ENCODE assay signal across 13 cellular contexts in the genomic region with DNA sequence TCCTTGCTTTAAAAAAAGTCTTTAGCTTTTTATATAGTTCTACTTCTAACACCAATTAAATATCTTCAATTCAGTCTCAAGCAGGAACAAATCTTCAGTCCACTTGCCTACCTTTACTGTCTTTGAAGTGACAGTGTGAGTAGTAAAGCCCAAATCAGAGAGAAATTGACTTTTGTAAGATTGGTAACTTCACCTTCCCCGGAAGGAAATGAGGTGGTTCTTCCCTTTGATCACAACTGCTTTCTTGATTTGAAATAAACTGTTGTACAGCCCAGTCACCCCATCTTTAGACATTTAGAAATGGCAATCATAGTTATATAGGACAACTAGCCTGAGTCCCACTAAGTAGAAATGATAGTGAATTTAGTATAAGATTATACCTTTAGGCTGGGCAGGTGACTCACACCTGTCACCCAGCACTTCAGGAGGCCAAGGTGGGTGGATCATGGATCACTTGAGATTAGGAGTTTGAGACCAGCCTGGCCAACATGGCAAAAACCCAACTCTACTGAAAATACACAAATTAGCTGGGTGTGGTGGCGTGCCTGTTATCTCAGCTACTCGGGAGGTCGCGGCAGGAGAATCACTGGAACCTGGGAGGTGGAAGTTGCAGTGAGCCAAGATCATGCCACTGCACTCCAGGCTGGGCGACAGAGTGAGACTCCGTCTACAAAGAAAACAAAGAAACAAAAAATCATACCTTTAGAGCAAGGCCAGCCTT. TPM values are rescaled to one million over a fixed set of nuclear protein-coding genes. Genes with fewer than 3 reads are reported as not detected.
DNase-seq lines count a peak whose midpoint lies in the region; ATAC-seq and TF ChIP-seq lines count a peak whose summit lies in the region.
"Had no signal": no experiment of that assay in that cellular context is flagged by ENCODE, and none has a peak within 500 bp of the region (broad histone marks: within the 10 kb centered on the region; RNA-seq: fewer than 3 reads in every experiment).

No MANE protein-coding gene starts in this region.

- H3K36me3 Mint-ChIP-seq in activated naive CD4-positive, alpha-beta T cell treated with anti-CD3 and anti-CD28 coated beads, Interleukin-2, amount 50 U/mL, for 24 hours: no peaks in the 10 kb centered on the region
- H3K36me3 Mint-ChIP-seq in endothelial cell (ENCODE audit: low read depth, unreplicated experiment): no peaks in the 10 kb centered on the region

- no peak overlapping the region for H3K4me2 ChIP-seq in SK-N-SH

- H3K27me3 Mint-ChIP-seq in activated naive CD4-positive, alpha-beta T cell treated with anti-CD3 and anti-CD28 coated beads, Interleukin-2, amount 50 U/mL, for 24 hours: no peaks in the 10 kb centered on the region
- H3K27me3 Mint-ChIP-seq in endothelial cell (ENCODE audit: unreplicated experiment): no peaks in the 10 kb centered on the region

- POLR2A ChIA-PET in SK-N-SH (lab: Yijun Ruan, JAX): no interaction called here

- peaks cover 60% of the 10 kb centered on the region for H3K4me1 Mint-ChIP-seq in activated naive CD4-positive, alpha-beta T cell treated with anti-CD3 and anti-CD28 coated beads, Interleukin-2, amount 50 U/mL, for 24 hours
- peaks cover 14% of the 10 kb centered on the region for H3K4me1 Mint-ChIP-seq in endothelial cell (ENCODE audit: unreplicated experiment)

- H3K36me3 ChIP-seq in mucosa of rectum (ENCODE audit: control insufficient read depth in 2 of 2, insufficient read depth in 2 of 2, low read length in 2 of 2): no peaks in the 10 kb centered on the region
- no peaks in the 10 kb centered on the region for H3K36me3 ChIP-seq in vagina
- peaks cover 0 to 5% of the 10 kb centered on the region in 2 experiments for H3K36me3 ChIP-seq in SK-N-SH (replicated peaks in 1 of 2; ENCODE audit: control insufficient read depth in 1 of 2, insufficient read depth in 2 of 2, low read length in 1 of 2)
- H3K36me3 ChIP-seq: ascending aorta had no signal

- H3K27me3 ChIP-seq in right cardiac atrium (ENCODE audit: control insufficient read depth, insufficient read depth): no peaks in the 10 kb centered on the region
- no peaks in the 10 kb centered on the region for H3K27me3 ChIP-seq in mucosa of rectum (ENCODE audit: control insufficient read depth in 2 of 2, insufficient read depth in 2 of 2, low read length in 2 of 2)
- H3K27me3 ChIP-seq in vagina: no peaks in the 10 kb centered on the region
- no peaks in the 10 kb centered on the region for H3K27me3 ChIP-seq in SK-N-SH (ENCODE audit: insufficient read depth)
- H3K27me3 ChIP-seq: ascending aorta had no signal

- peaks cover 3% of the 10 kb centered on the region for H3K4me1 ChIP-seq in right cardiac atrium (ENCODE audit: control insufficient read depth, insufficient read depth, low read length)
- peaks cover 21 to 27% of the 10 kb centered on the region in 2 donors for H3K4me1 ChIP-seq in mucosa of rectum (ENCODE audit: control insufficient read depth in 2 of 2, insufficient read depth in 2 of 2, low read length in 2 of 2)
- H3K4me1 ChIP-seq in vagina: peaks cover 58% of the 10 kb centered on the region
- H3K4me1 ChIP-seq in SK-N-SH (ENCODE audit: control insufficient read depth in 1 of 2, insufficient read depth in 2 of 2, low read depth in 1 of 2, low read length in 1 of 2): peaks cover 5 to 26% of the 10 kb centered on the region in 2 experiments; a peak in 3 of 4 replicates

- H3K4me3 ChIP-seq in right cardiac atrium (ENCODE audit: low read length) (no peak overlapping the region), mucosa of rectum (ENCODE audit: low read length in 2 of 2) (peak overlapping the region in 1 of 2 donors; percentile 45), vagina (no peak overlapping the region), SK-N-SH (ENCODE audit: low read depth in 2 of 2, low read length in 1 of 2) (no peak overlapping the region)
- H3K4me3 ChIP-seq: ascending aorta had no signal

- no peaks in the 10 kb centered on the region for H3K9me3 Mint-ChIP-seq in activated naive CD4-positive, alpha-beta T cell treated with anti-CD3 and anti-CD28 coated beads, Interleukin-2, amount 50 U/mL, for 24 hours
- H3K9me3 Mint-ChIP-seq in endothelial cell (ENCODE audit: unreplicated experiment): no peaks in the 10 kb centered on the region

- ATAC-seq in right cardiac atrium: no peak
- no peak for ATAC-seq in Right ventricle myocardium superior (ENCODE audit: poor library complexity)

- H4K20me1 ChIP-seq in SK-N-SH (ENCODE audit: insufficient read depth): no peaks in the 10 kb centered on the region

- TF ChIP-seq EP300 in SK-N-SH (IDR thresholded peaks at IDR 0.05; ENCODE audit: borderline replicate concordance in 1 of 2, low read depth in 1 of 2, low read length in 1 of 2): no peak

- peaks cover 5% of the 10 kb centered on the region for H3F3A ChIP-seq in SK-N-SH (replicated peaks; ENCODE audit: insufficient read depth)

- TF ChIP-seq POLR2A in vagina (IDR thresholded peaks at IDR 0.05): no peak

- no peak overlapping the region for H2AFZ ChIP-seq in SK-N-SH (ENCODE audit: low read depth)

- H3K79me2 ChIP-seq in SK-N-SH (ENCODE audit: insufficient read depth): peaks cover 84% of the 10 kb centered on the region

- no peaks in the 10 kb centered on the region for H3K9me2 ChIP-seq in SK-N-SH

- peak overlapping the region; percentile 82 for H3K27ac Mint-ChIP-seq in activated naive CD4-positive, alpha-beta T cell treated with anti-CD3 and anti-CD28 coated beads, Interleukin-2, amount 50 U/mL, for 24 hours
- no peak overlapping the region for H3K27ac Mint-ChIP-seq in endothelial cell (ENCODE audit: unreplicated experiment)

- no peak for TF ChIP-seq RAD21 in SK-N-SH (IDR thresholded peaks at IDR 0.05; ENCODE audit: low read length)

- intact Hi-C loops in right cardiac atrium (cut with DNase I) (no loop called here), Right ventricle myocardium superior (cut with DNase I) (no loop called here), vagina (cut with DNase I) (no loop called here)

- CTCF ChIA-PET in SK-N-SH (lab: Yijun Ruan, JAX): interaction anchor here (0.6 to 13.7 kb wide), 5 partner anchors 8 to 929 kb away, joined by 3 to 314 read pairs (median 3); no protein-coding TSS in a partner anchor

- peak overlapping the region in 1 of 2 donors; percentile 36 for H3K9ac ChIP-seq in mucosa of rectum (ENCODE audit: low read depth in 1 of 2, low read length in 2 of 2)
- H3K9ac ChIP-seq in SK-N-SH: no peak overlapping the region

- H3K9me3 ChIP-seq in right cardiac atrium (ENCODE audit: control insufficient read depth, low read length) (no peaks in the 10 kb centered on the region), mucosa of rectum (ENCODE audit: control insufficient read depth in 2 of 2, low read length in 2 of 2) (no peaks in the 10 kb centered on the region), vagina (no peaks in the 10 kb centered on the region), SK-N-SH (no peaks in the 10 kb centered on the region)
- H3K9me3 ChIP-seq: ascending aorta had no signal

- H3K4me3 Mint-ChIP-seq in activated naive CD4-positive, alpha-beta T cell treated with anti-CD3 and anti-CD28 coated beads, Interleukin-2, amount 50 U/mL, for 24 hours: peak overlapping the region; percentile 73
- no peak overlapping the region for H3K4me3 Mint-ChIP-seq in endothelial cell (ENCODE audit: unreplicated experiment)

- H3K27ac ChIP-seq in right cardiac atrium (ENCODE audit: low read length) (peak overlapping the region; percentile 24), mucosa of rectum (ENCODE audit: low read depth in 2 of 2, low read length in 2 of 2) (peak overlapping the region; percentile 50 to 52), vagina (peak overlapping the region; percentile 31), SK-N-SH (ENCODE audit: low read depth in 2 of 2, low read length in 1 of 2) (no peak overlapping the region)
- H3K27ac ChIP-seq: ascending aorta had no signal

- DNase-seq in right cardiac atrium (peak in 1 of 3 donors; percentile 21), Right ventricle myocardium superior (no peak), vagina (ENCODE audit: extremely low spot score in 2 of 2) (no peak), endothelial cell (ENCODE audit: low spot score) (no peak), MV-4-11 (lab: John Stamatoyannopoulos, UW) (no peak), SK-N-SH (no peak)
- DNase-seq: activated CD4-positive, alpha-beta T cell treated with anti-CD3 and anti-CD28 coated beads, Interleukin-2, amount 50 U/mL, for 4 hours; AML-193; NCI-H1417 treated with DMSO at 0.1 percent for 48 hours; NCI-H774 had no signal

- WGBS in right cardiac atrium: 68% methylated on average over 7 of the region's 7 CpGs
- WGBS in SK-N-SH (ENCODE audit: low lambda C conversion rate): 96% methylated on average over 7 of the region's 7 CpGs

- no peak for TF ChIP-seq CTCF in vagina (IDR thresholded peaks at IDR 0.05)
- TF ChIP-seq CTCF in endothelial cell (IDR thresholded peaks at IDR 0.05; ENCODE audit: unreplicated experiment): no peak
- TF ChIP-seq CTCF in SK-N-SH (IDR thresholded peaks at IDR 0.05): no peak

TF ChIP-seq in SK-N-SH, 30 proteins besides CTCF, POLR2A, EP300 and RAD21:
- TF ChIP-seq MXI1 (IDR thresholded peaks at IDR 0.05; ENCODE audit: low read depth, low read length): no peak
- TF ChIP-seq, protein P1, sequence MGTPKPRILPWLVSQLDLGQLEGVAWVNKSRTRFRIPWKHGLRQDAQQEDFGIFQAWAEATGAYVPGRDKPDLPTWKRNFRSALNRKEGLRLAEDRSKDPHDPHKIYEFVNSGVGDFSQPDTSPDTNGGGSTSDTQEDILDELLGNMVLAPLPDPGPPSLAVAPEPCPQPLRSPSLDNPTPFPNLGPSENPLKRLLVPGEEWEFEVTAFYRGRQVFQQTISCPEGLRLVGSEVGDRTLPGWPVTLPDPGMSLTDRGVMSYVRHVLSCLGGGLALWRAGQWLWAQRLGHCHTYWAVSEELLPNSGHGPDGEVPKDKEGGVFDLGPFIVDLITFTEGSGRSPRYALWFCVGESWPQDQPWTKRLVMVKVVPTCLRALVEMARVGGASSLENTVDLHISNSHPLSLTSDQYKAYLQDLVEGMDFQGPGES (IDR thresholded peaks at IDR 0.05; ENCODE audit: low read depth, low read length): no peak

RNA-seq across cellular contexts. Expression of a gene that starts 4.7 kb away (rescaled TPM):
- total RNA-seq in right cardiac atrium (10 to 100 TPM in 1 of 4 donors, 1 to 10 TPM in 3; 5.7 to 10.1 (median 6.5) TPM), Right ventricle myocardium superior (3.8 TPM), vagina (41.0 TPM), endothelial cell (ENCODE audit: unreplicated experiment) (23.0 TPM)
- polyA plus RNA-seq in right cardiac atrium (4.7 TPM), SK-N-SH (2012; rRNA removed) (31.5 and 44.2 TPM in 2 replicates)
- 37.8 and 39.8 TPM in 2 replicates for polyA plus RNA-seq in SK-N-SH (2012; cell fraction: cytosol; rRNA removed)
- polyA plus RNA-seq in SK-N-SH (2012; cell fraction: nucleus; rRNA removed): 24.3 and 50.5 TPM in 2 replicates

RNA-seq across cellular contexts. Expression of a gene that starts 42.7 kb away (rescaled TPM):
- 1,000 to 10,000 TPM in 2 of 4 donors, 100 to 1,000 TPM in 2; 746 to 3,137 (median 1,120) TPM for total RNA-seq in right cardiac atrium
- 649 TPM for polyA plus RNA-seq in right cardiac atrium
- 74.5 TPM for total RNA-seq in Right ventricle myocardium superior
- 1,162 TPM for total RNA-seq in vagina
- 98.5 TPM for total RNA-seq in endothelial cell (ENCODE audit: unreplicated experiment)
- 119 and 130 TPM in 2 replicates for polyA plus RNA-seq in SK-N-SH (2012; rRNA removed)
- polyA plus RNA-seq in SK-N-SH (2012; cell fraction: cytosol; rRNA removed): 128 and 149 TPM in 2 replicates
- 146 and 161 TPM in 2 replicates for polyA plus RNA-seq in SK-N-SH (2012; cell fraction: nucleus; rRNA removed)

Comparison
In these comparisons a context has a peak if more than half of its experiments do, and no peak if none do; other contexts are left out.
1. H3K27ac ChIP-seq: peak in right cardiac atrium (single experiment), mucosa of rectum (2 of 2) and vagina (single experiment); none in SK-N-SH (0 of 2).